Comparison of ENCODE assay signal across 8 cellular contexts in genomic region chr2:46967022-46967591, GRCh38. TPM values are rescaled to one million over a fixed set of nuclear protein-coding genes. Genes with fewer than 3 reads are reported as not detected.
DNase-seq lines count a peak whose midpoint lies in the region; ATAC-seq and TF ChIP-seq lines count a peak whose summit lies in the region.
"Not testable (repeated sequence)": the region's sequence is repeated elsewhere in the genome, so short reads cannot be mapped to it uniquely, and the experiment has no call there.

No MANE protein-coding gene starts in this region.

- peak; percentile 98 for DNase-seq in EH (ENCODE audit: low read depth)
- peak; percentile 91 for DNase-seq in M059J (ENCODE audit: low read depth)
- peak; percentile 78 for DNase-seq in RWPE2 (ENCODE audit: low spot score)
- DNase-seq in brain microvascular endothelial cell = peak; percentile 92
- DNase-seq in fibroblast of mammary gland (ENCODE audit: low read depth) = peak; percentile 98
- peak; percentile 71 for DNase-seq in kidney tubule cell (ENCODE audit: low spot score)
- DNase-seq in prostate gland (ENCODE audit: low spot score) = peak; percentile 67
- DNase-seq in uterus = peak; percentile 73 to 85

- H3K27ac ChIP-seq in RWPE2 (ENCODE audit: poor library complexity, severe bottlenecking) = peak overlapping the region; percentile 97
- H3K27ac ChIP-seq in brain microvascular endothelial cell = peak overlapping the region; percentile 90
- peak overlapping the region; percentile 29 to 61 for H3K27ac ChIP-seq in prostate gland
- peak overlapping the region; percentile 70 to 75 for H3K27ac ChIP-seq in uterus

- H3K4me1 ChIP-seq in RWPE2 (ENCODE audit: insufficient read depth, poor library complexity, severe bottlenecking) (peaks cover 82% of the 10 kb centered on the region), uterus (peaks cover 7 to 15% of the 10 kb centered on the region in 2 donors)
- H3K4me1 ChIP-seq in prostate gland (replicated peaks) = not testable (repeated sequence)

- ATAC-seq in RWPE2 (ENCODE audit: low read depth) = peak; percentile 28

- in situ Hi-C loops in brain microvascular endothelial cell (cut with HindIII; ENCODE audit: low pct_ligation_motif_present, low sequenced_read_pairs) = not testable (repeated sequence)

- not testable (repeated sequence) for TF ChIP-seq CTCF in RWPE2 (IDR thresholded peaks at IDR 0.05; ENCODE audit: poor library complexity, severe bottlenecking); brain microvascular endothelial cell (IDR thresholded peaks at IDR 0.05; ENCODE audit: low read depth, low read length, missing control alignments); fibroblast of mammary gland (conservative IDR thresholded peaks at IDR 0.05; ENCODE audit: control insufficient read depth, insufficient read depth, low read depth, low read length); prostate gland (IDR thresholded peaks at IDR 0.05); uterus (IDR thresholded peaks at IDR 0.05)

- not testable (repeated sequence) for H3K36me3 ChIP-seq in RWPE2 (ENCODE audit: low read depth); brain microvascular endothelial cell (replicated peaks); prostate gland; uterus

- not testable (repeated sequence) for TF ChIP-seq POLR2A in prostate gland (IDR thresholded peaks at IDR 0.05); uterus (IDR thresholded peaks at IDR 0.05)

- intact Hi-C loops in prostate gland (cut with DNase I); uterus (cut with DNase I; ENCODE audit: low total_unique reads): not testable (repeated sequence)

- H3K9me3 ChIP-seq in RWPE2 (ENCODE audit: severe bottlenecking); prostate gland; uterus: not testable (repeated sequence)

- not testable (repeated sequence) for H3K27me3 ChIP-seq in RWPE2 (ENCODE audit: insufficient read depth, poor library complexity, severe bottlenecking); brain microvascular endothelial cell (replicated peaks); prostate gland (replicated peaks; ENCODE audit: insufficient read depth); uterus

- not testable (repeated sequence) for H3K4me3 ChIP-seq in RWPE2 (ENCODE audit: severe bottlenecking); brain microvascular endothelial cell (ENCODE audit: low read depth, low read length); prostate gland; uterus
- peak overlapping the region; percentile 20 for H3K4me3 ChIP-seq in fibroblast of mammary gland (ENCODE audit: control insufficient read depth, low read depth, low read length)

- 62% methylated on average over 12 of the region's 12 CpGs for WGBS in prostate gland

RNA-seq across cellular contexts. Expression of gene TTC7A, which starts 26.1 kb away (rescaled TPM):
- 9.1 and 13.0 TPM in 2 replicates for total RNA-seq in M059J (2014; rRNA removed; shearing (Covaris generic))
- total RNA-seq in prostate gland (10 to 100 TPM; 19.3 to 64.4 TPM), uterus (10 to 100 TPM in 3 of 4 donors, 1 to 10 TPM in 1; 3.8 to 80.9 (median 25.3) TPM)

RNA-seq across cellular contexts. Expression of gene MCFD2, which starts 51.5 kb away (rescaled TPM):
- 199 and 365 TPM in 2 replicates for total RNA-seq in M059J (2014; rRNA removed; shearing (Covaris generic))
- total RNA-seq in prostate gland = 10 to 100 TPM; 77.9 to 88.4 TPM
- total RNA-seq in uterus = 100 to 1,000 TPM in 2 of 4 donors, 10 to 100 TPM in 2; 44.8 to 141 (median 107) TPM

Comparison
In these comparisons a context has a peak if more than half of its experiments do, and no peak if none do; other contexts are left out.
1. H3K27ac ChIP-seq: peak in every context shown above with its lines; median percentile 97 in RWPE2; 90 in brain microvascular endothelial cell; 72 in uterus; 45 in prostate gland.